ENCODE assay signal across 36 cellular contexts in the genomic region with DNA sequence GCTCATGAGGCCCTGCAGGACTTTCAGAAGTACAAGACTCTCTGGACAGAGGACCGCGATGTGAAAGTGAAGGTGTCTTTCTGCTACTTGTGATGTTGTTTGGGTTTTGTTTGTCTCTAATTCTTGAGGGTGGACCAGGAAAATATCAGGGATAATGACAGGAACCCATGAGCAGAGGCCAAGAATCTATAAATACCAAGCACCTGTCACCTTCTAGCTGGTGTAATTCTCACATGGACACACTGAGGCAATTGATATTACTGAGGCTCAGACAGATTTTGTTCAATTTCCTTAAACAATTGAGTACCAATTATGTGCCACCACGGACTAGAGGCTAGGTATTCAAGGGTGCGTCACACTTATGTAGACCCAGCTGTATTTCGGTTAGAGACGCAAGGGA.
DNase-seq lines count a peak whose midpoint lies in the region; ATAC-seq, FAIRE-seq and TF ChIP-seq lines count a peak whose summit lies in the region.
"Had no signal": no experiment of that assay in that cellular context is flagged by ENCODE, and none has a peak within 500 bp of the region (broad histone marks: within the 10 kb centered on the region; RNA-seq: fewer than 3 reads in every experiment).

No MANE protein-coding gene starts in this region.

- peak; percentile 68 for FAIRE-seq in bronchial epithelial cell (lab: Jason Lieb, UNC)
- FAIRE-seq: A549, D721Med had no signal

- H3K9me3 Mint-ChIP-seq in activated CD4-positive, alpha-beta T cell treated with anti-CD3 and anti-CD28 coated beads, Interleukin-2, amount 10 ng/mL, durations not matched to agents 24 days and 14 days: no peaks in the 10 kb centered on the region
- H3K9me3 Mint-ChIP-seq: CD4-positive, alpha-beta T cell had no signal

- TF ChIP-seq CTCF in bronchial epithelial cell (IDR thresholded peaks at IDR 0.05; ENCODE audit: insufficient read depth, low read length, severe bottlenecking): no peak
- TF ChIP-seq CTCF in gastrocnemius medialis (IDR thresholded peaks at IDR 0.05 in 4 of 5, conservative IDR thresholded peaks at IDR 0.05 in 1 of 5): no peak

- in situ Hi-C loops in gastrocnemius medialis (cut with MboI; ENCODE audit: low sequenced_read_pairs in 4 of 4): no loop called here

- H3K9me3 ChIP-seq in gastrocnemius medialis (no peaks in the 10 kb centered on the region), skeletal muscle tissue (ENCODE audit: control insufficient read depth in 3 of 3, low read length in 3 of 3) (no peaks in the 10 kb centered on the region)
- H3K9me3 ChIP-seq: A549; BE2C; BLaER1; BLaER1 treated with 17β-estradiol and CSF1 and Interleukin-3, amounts not matched to agents 10 nM and 100 nM; Caco-2 had no signal

- H3K4me3 Mint-ChIP-seq in activated CD4-positive, alpha-beta T cell treated with anti-CD3 and anti-CD28 coated beads, Interleukin-2, amount 10 ng/mL, durations not matched to agents 24 days and 14 days: no peak overlapping the region
- H3K4me3 Mint-ChIP-seq: B cell; CD14-positive monocyte; CD4-positive, alpha-beta memory T cell; CD4-positive, alpha-beta T cell; CD4-positive, CD25-positive, alpha-beta regulatory T cell; CD8-positive, alpha-beta memory T cell; CD8-positive, alpha-beta T cell had no signal

- no peak overlapping the region for H3K27ac Mint-ChIP-seq in activated CD4-positive, alpha-beta T cell treated with anti-CD3 and anti-CD28 coated beads, Interleukin-2, amount 10 ng/mL, durations not matched to agents 24 days and 14 days
- H3K27ac Mint-ChIP-seq: B cell; CD14-positive monocyte; CD4-positive, alpha-beta memory T cell; CD4-positive, alpha-beta T cell; CD4-positive, CD25-positive, alpha-beta regulatory T cell; CD8-positive, alpha-beta memory T cell; CD8-positive, alpha-beta T cell had no signal

- H3K27me3 ChIP-seq in bronchial epithelial cell (ENCODE audit: control insufficient read depth, insufficient read depth, low read length) (peaks cover 1% of the 10 kb centered on the region), gastrocnemius medialis (no peaks in the 10 kb centered on the region), skeletal muscle tissue (ENCODE audit: control insufficient read depth in 3 of 3, insufficient read depth in 3 of 3, low read length in 3 of 3) (no peaks in the 10 kb centered on the region)
- H3K27me3 ChIP-seq: BLaER1; BLaER1 treated with 17β-estradiol and CSF1 and Interleukin-3, amounts not matched to agents 10 nM and 100 nM had no signal

- peaks cover 26% of the 10 kb centered on the region for H3K27me3 Mint-ChIP-seq in activated CD4-positive, alpha-beta T cell treated with anti-CD3 and anti-CD28 coated beads, Interleukin-2, amount 10 ng/mL, durations not matched to agents 24 days and 14 days

- no peaks in the 10 kb centered on the region for H3K4me1 Mint-ChIP-seq in activated CD4-positive, alpha-beta T cell treated with anti-CD3 and anti-CD28 coated beads, Interleukin-2, amount 10 ng/mL, durations not matched to agents 24 days and 14 days
- H3K4me1 Mint-ChIP-seq: B cell; CD14-positive monocyte; CD4-positive, alpha-beta memory T cell; CD4-positive, CD25-positive, alpha-beta regulatory T cell; CD8-positive, alpha-beta memory T cell had no signal

- H3K4me3 ChIP-seq in bronchial epithelial cell (ENCODE audit: low read depth, low read length) (no peak overlapping the region), gastrocnemius medialis (no peak overlapping the region), skeletal muscle tissue (ENCODE audit: low read length in 3 of 3) (peak overlapping the region in 1 of 3 donors; percentile 18)
- H3K4me3 ChIP-seq: A549; BLaER1; BLaER1 treated with 17β-estradiol and CSF1 and Interleukin-3, amounts not matched to agents 10 nM and 100 nM had no signal

- TF ChIP-seq POLR2A in gastrocnemius medialis (IDR thresholded peaks at IDR 0.05): no peak

- H3K36me3 Mint-ChIP-seq in activated CD4-positive, alpha-beta T cell treated with anti-CD3 and anti-CD28 coated beads, Interleukin-2, amount 10 ng/mL, durations not matched to agents 24 days and 14 days (ENCODE audit: low read depth): no peaks in the 10 kb centered on the region
- H3K36me3 Mint-ChIP-seq: CD14-positive monocyte; CD4-positive, alpha-beta memory T cell; CD4-positive, CD25-positive, alpha-beta regulatory T cell; CD8-positive, alpha-beta memory T cell; CD8-positive, alpha-beta T cell had no signal

- peak overlapping the region in 1 of 3 donors; percentile 0 for H3K9ac ChIP-seq in skeletal muscle tissue (ENCODE audit: low read depth in 1 of 3, low read length in 3 of 3)
- H3K9ac ChIP-seq: BLaER1; BLaER1 treated with 17β-estradiol and CSF1 and Interleukin-3, amounts not matched to agents 10 nM and 100 nM had no signal

- H3K36me3 ChIP-seq in bronchial epithelial cell (ENCODE audit: control insufficient read depth, insufficient read depth, low read length) (no peaks in the 10 kb centered on the region), gastrocnemius medialis (no peaks in the 10 kb centered on the region), skeletal muscle tissue (ENCODE audit: control insufficient read depth in 3 of 3, insufficient read depth in 3 of 3, low read length in 3 of 3) (no peaks in the 10 kb centered on the region)
- H3K36me3 ChIP-seq: BE2C; BLaER1; BLaER1 treated with 17β-estradiol and CSF1 and Interleukin-3, amounts not matched to agents 10 nM and 100 nM had no signal

- DNase-seq in activated CD4-positive, alpha-beta T cell treated with anti-CD3 and anti-CD28 coated beads, Interleukin-2, amount 10 ng/mL, durations not matched to agents 24 days and 14 days: peak; percentile 47
- DNase-seq in activated CD4-positive, alpha-beta T cell treated with anti-CD3 and anti-CD28 coated beads for 1 hour: no peak
- DNase-seq in bronchial epithelial cell (ENCODE audit: low read depth) (no peak), gastrocnemius medialis (no peak), NCI-H2196 treated with DMSO at 0.1 percent for 48 hours (lab: John Stamatoyannopoulos, UW; ENCODE audit: unreplicated experiment) (no peak), KG1 (lab: John Stamatoyannopoulos, UW) (no peak)
- DNase-seq in effector CD4-positive, alpha-beta T cell: no peak
- DNase-seq: 8988T; ACHN; AML-193; BE2C; C1 segment of cervical spinal cord; Caco-2; Calu3; CD4-positive, alpha-beta memory T cell; CD4-positive, alpha-beta T cell; CD4-positive, CD25-positive, alpha-beta regulatory T cell; CD8-positive, alpha-beta memory T cell; CD8-positive, alpha-beta T cell; COR-L47; DMS 273 treated with DMSO at 0.1 percent for 48 hours; DMS153; DMS53; DMS79; DMS79 treated with DMSO at 0.1 percent for 48 hours; DND-41; EL had no signal

- H3K27ac ChIP-seq in gastrocnemius medialis: no peak overlapping the region
- H3K27ac ChIP-seq in skeletal muscle tissue (ENCODE audit: low read depth, low read length): peak overlapping the region; percentile 46
- H3K27ac ChIP-seq: 22Rv1; A549; BLaER1; BLaER1 treated with 17β-estradiol and CSF1 and Interleukin-3, amounts not matched to agents 10 nM and 100 nM; C4-2B had no signal

- peaks cover 0 to 8% of the 10 kb centered on the region in 2 donors for H3K4me1 ChIP-seq in gastrocnemius medialis
- peaks cover 0 to 9% (median 4%) of the 10 kb centered on the region in 3 donors for H3K4me1 ChIP-seq in skeletal muscle tissue (ENCODE audit: control insufficient read depth in 3 of 3, insufficient read depth in 3 of 3, low read length in 3 of 3)
- H3K4me1 ChIP-seq: A549; BE2C; BLaER1; BLaER1 treated with 17β-estradiol and CSF1 and Interleukin-3, amounts not matched to agents 10 nM and 100 nM; Caco-2 had no signal

- intact Hi-C loops in activated CD4-positive, alpha-beta T cell treated with anti-CD3 and anti-CD28 coated beads, Interleukin-2, amount 10 ng/mL, durations not matched to agents 24 days and 14 days (cut with micrococcal nuclease): no loop called here
- intact Hi-C loops in gastrocnemius medialis (cut with DNase I; ENCODE audit: low total_unique reads): no loop called here

- ATAC-seq in gastrocnemius medialis: peak; percentile 65 to 69
- ATAC-seq: A549; CD8-positive, alpha-beta T cell had no signal
